In the genomic region with DNA sequence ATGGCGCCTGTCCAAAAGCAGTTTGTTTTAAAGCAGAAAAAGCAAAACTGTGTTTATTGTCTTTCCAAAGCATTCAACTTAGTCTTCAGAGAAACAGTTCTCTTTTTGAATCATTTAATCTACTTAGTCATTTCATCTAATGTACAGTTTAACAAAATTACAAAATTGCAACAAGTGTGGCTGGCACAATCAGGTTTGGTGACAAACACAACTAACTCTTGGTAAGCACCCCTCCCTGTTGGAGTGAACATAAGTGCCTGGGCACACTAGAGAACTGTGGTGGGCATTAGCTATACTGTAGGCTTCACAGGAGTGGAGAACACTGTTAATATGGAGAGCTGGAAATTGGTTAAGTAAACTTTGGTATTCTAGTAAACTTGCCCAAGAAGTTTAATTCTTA, we compare ENCODE assay signal across 19 cellular contexts. TPM values are rescaled to one million over a fixed set of nuclear protein-coding genes. Genes with fewer than 3 reads are reported as not detected.
DNase-seq lines count a peak whose midpoint lies in the region; ATAC-seq and TF ChIP-seq lines count a peak whose summit lies in the region.
"Had no signal": no experiment of that assay in that cellular context is flagged by ENCODE, and none has a peak within 500 bp of the region (broad histone marks: within the 10 kb centered on the region; RNA-seq: fewer than 3 reads in every experiment).

No MANE protein-coding gene starts in this region.

- H3K27ac Mint-ChIP-seq in activated CD4-positive, alpha-beta T cell treated with anti-CD3 and anti-CD28 coated beads, Interleukin-2, amount 10 ng/mL, durations not matched to agents 24 days and 14 days: peak overlapping the region; percentile 93
- peak overlapping the region; percentile 84 for H3K27ac Mint-ChIP-seq in activated CD8-positive, alpha-beta T cell treated with anti-CD3 and anti-CD28 coated beads, Interleukin-2, amount 10 ng/mL, durations not matched to agents 7 days and 5 days
- H3K27ac Mint-ChIP-seq in naive thymus-derived CD4-positive, alpha-beta T cell: peak overlapping the region; percentile 23 to 95 (median 67)

- CTCF ChIA-PET in HEK293 (lab: Yijun Ruan, JAX): no interaction called here
- CTCF ChIA-PET in activated CD8-positive, alpha-beta T cell treated with anti-CD3 and anti-CD28 coated beads, Interleukin-2, amount 10 ng/mL, durations not matched to agents 7 days and 5 days (lab: Charles Lee): interaction anchor here (0.9 to 20.9 kb wide), 6 partner anchors 10 to 84 kb away, joined by 4 to 323 read pairs (median 8); no protein-coding TSS in a partner anchor
- CTCF ChIA-PET in naive thymus-derived CD4-positive, alpha-beta T cell (lab: Charles Lee): no interaction called here

- no peaks in the 10 kb centered on the region for H3K9me3 Mint-ChIP-seq in activated CD4-positive, alpha-beta T cell treated with anti-CD3 and anti-CD28 coated beads, Interleukin-2, amount 10 ng/mL, durations not matched to agents 24 days and 14 days
- H3K9me3 Mint-ChIP-seq in activated CD8-positive, alpha-beta T cell treated with anti-CD3 and anti-CD28 coated beads, Interleukin-2, amount 10 ng/mL, durations not matched to agents 7 days and 5 days (ENCODE audit: insufficient read depth): no peaks in the 10 kb centered on the region
- no peaks in the 10 kb centered on the region for H3K9me3 Mint-ChIP-seq in naive thymus-derived CD4-positive, alpha-beta T cell

- H3K4me3 ChIP-seq in HEK293 (ENCODE audit: low read depth, low read length): no peak overlapping the region
- no peak overlapping the region for H3K4me3 ChIP-seq in naive thymus-derived CD4-positive, alpha-beta T cell (ENCODE audit: low read length)
- no peak overlapping the region for H3K4me3 ChIP-seq in BE2C (ENCODE audit: low read depth, low read length)
- no peak overlapping the region for H3K4me3 ChIP-seq in osteoblast (ENCODE audit: insufficient read depth, low read length)
- H3K4me3 ChIP-seq: K562, vagina had no signal

- H3K4me2 ChIP-seq in osteoblast (ENCODE audit: insufficient read depth, low read length): no peak overlapping the region

- no peaks in the 10 kb centered on the region for H3K9me3 ChIP-seq in HEK293 (ENCODE audit: control insufficient read depth, insufficient read depth, low read depth, low read length)
- H3K9me3 ChIP-seq in naive thymus-derived CD4-positive, alpha-beta T cell (ENCODE audit: control insufficient read depth in 2 of 3, low read length in 3 of 3): no peaks in the 10 kb centered on the region
- H3K9me3 ChIP-seq in BE2C: no peaks in the 10 kb centered on the region
- H3K9me3 ChIP-seq in osteoblast (ENCODE audit: low read depth, low read length): no peaks in the 10 kb centered on the region
- H3K9me3 ChIP-seq: vagina had no signal

- peaks cover 7% of the 10 kb centered on the region for H3K36me3 Mint-ChIP-seq in activated CD4-positive, alpha-beta T cell treated with anti-CD3 and anti-CD28 coated beads, Interleukin-2, amount 10 ng/mL, durations not matched to agents 24 days and 14 days (ENCODE audit: low read depth)
- H3K36me3 Mint-ChIP-seq in activated CD8-positive, alpha-beta T cell treated with anti-CD3 and anti-CD28 coated beads, Interleukin-2, amount 10 ng/mL, durations not matched to agents 7 days and 5 days (ENCODE audit: low read depth): peaks cover 14% of the 10 kb centered on the region
- peaks cover 0 to 4% (median 0%) of the 10 kb centered on the region in 5 donors for H3K36me3 Mint-ChIP-seq in naive thymus-derived CD4-positive, alpha-beta T cell

- H3K4me3 Mint-ChIP-seq in activated CD4-positive, alpha-beta T cell treated with anti-CD3 and anti-CD28 coated beads, Interleukin-2, amount 10 ng/mL, durations not matched to agents 24 days and 14 days: peak overlapping the region; percentile 69
- no peak overlapping the region for H3K4me3 Mint-ChIP-seq in activated CD8-positive, alpha-beta T cell treated with anti-CD3 and anti-CD28 coated beads, Interleukin-2, amount 10 ng/mL, durations not matched to agents 7 days and 5 days
- H3K4me3 Mint-ChIP-seq in naive thymus-derived CD4-positive, alpha-beta T cell: peak overlapping the region in 2 of 10 donors; percentile 23 to 35

- no peaks in the 10 kb centered on the region for H3K27me3 ChIP-seq in naive thymus-derived CD4-positive, alpha-beta T cell (ENCODE audit: control insufficient read depth in 2 of 2, insufficient read depth in 2 of 2, low read length in 2 of 2)
- H3K27me3 ChIP-seq in BE2C: no peaks in the 10 kb centered on the region
- no peaks in the 10 kb centered on the region for H3K27me3 ChIP-seq in osteoblast (ENCODE audit: insufficient read depth, low read length)
- H3K27me3 ChIP-seq: foreskin keratinocyte, vagina had no signal

- intact Hi-C loops in activated CD4-positive, alpha-beta T cell treated with anti-CD3 and anti-CD28 coated beads, Interleukin-2, amount 10 ng/mL, durations not matched to agents 24 days and 14 days (cut with micrococcal nuclease): loop anchor here (2.0 kb wide), 1 partner anchor 309 kb away; no protein-coding TSS in a partner anchor
- intact Hi-C loops in naive thymus-derived CD4-positive, alpha-beta T cell (cut with micrococcal nuclease): no loop called here

- H4K20me1 ChIP-seq in osteoblast (ENCODE audit: insufficient read depth, low read length): no peaks in the 10 kb centered on the region

- TF ChIP-seq CTCF in HEK293 (tag by site-specific recombination; IDR thresholded peaks at IDR 0.05): no peak
- TF ChIP-seq CTCF in BE2C (IDR thresholded peaks at IDR 0.05; ENCODE audit: low read depth, low read length): no peak
- TF ChIP-seq CTCF in osteoblast (IDR thresholded peaks at IDR 0.05; ENCODE audit: extremely low read depth, low read depth, low read length): no peak

- POLR2A ChIA-PET in HEK293 (lab: Yijun Ruan, JAX): interaction anchor here (1.2 kb wide), 1 partner anchor 62 kb away, joined by 4 read pairs; no protein-coding TSS in a partner anchor
- POLR2A ChIA-PET in activated CD8-positive, alpha-beta T cell treated with anti-CD3 and anti-CD28 coated beads, Interleukin-2, amount 10 ng/mL, durations not matched to agents 7 days and 5 days (lab: Charles Lee): interaction anchor here (1.0 to 4.6 kb wide), 3 partner anchors 10 to 62 kb away, joined by 3 to 42 read pairs (median 14); no protein-coding TSS in a partner anchor
- POLR2A ChIA-PET in naive thymus-derived CD4-positive, alpha-beta T cell (lab: Charles Lee): interaction anchor here (0.6 to 1.2 kb wide), 2 partner anchors 44 to 59 kb away, joined by 3 to 4 read pairs; no protein-coding TSS in a partner anchor

- no peak for DNase-seq in activated CD4-positive, alpha-beta T cell treated with anti-CD3 and anti-CD28 coated beads, Interleukin-2, amount 10 ng/mL, durations not matched to agents 24 days and 14 days
- DNase-seq in activated CD4-positive, alpha-beta T cell treated with anti-CD3 and anti-CD28 coated beads for 1 hour: no peak
- no peak for DNase-seq in activated CD8-positive, alpha-beta T cell treated with anti-CD3 and anti-CD28 coated beads, Interleukin-2, amount 10 ng/mL, durations not matched to agents 7 days and 5 days
- no peak for DNase-seq in naive thymus-derived CD4-positive, alpha-beta T cell
- no peak for DNase-seq in BE2C
- no peak for DNase-seq in osteoblast (ENCODE audit: insufficient read length, low spot score, missing footprints)
- DNase-seq: activated CD4-positive, alpha-beta T cell treated with anti-CD3 and anti-CD28 coated beads, Interleukin-2, amount 50 U/mL, for 4 hours; activated effector memory CD4-positive, alpha-beta T cell treated with Interleukin-2 at 50 U/mL for 16 hours; cerebellar nuclear complex; foreskin keratinocyte; hypothalamus; islet precursor cell; stimulated activated CD4-positive, alpha-beta T cell treated with anti-CD3 and anti-CD28 coated beads, Interleukin-4, amount 100 ng/mL, for 4 hours; substantia nigra had no signal

- H3K36me3 ChIP-seq in HEK293 (ENCODE audit: control insufficient read depth in 2 of 2, insufficient read depth in 1 of 2, low read length in 2 of 2) (no peaks in the 10 kb centered on the region), BE2C (no peaks in the 10 kb centered on the region), osteoblast (ENCODE audit: insufficient read depth, low read length) (no peaks in the 10 kb centered on the region)
- no peaks in the 10 kb centered on the region for H3K36me3 ChIP-seq in naive thymus-derived CD4-positive, alpha-beta T cell (ENCODE audit: control insufficient read depth in 2 of 3, insufficient read depth in 3 of 3, low read length in 3 of 3)
- H3K36me3 ChIP-seq: vagina had no signal

- ATAC-seq in activated CD8-positive, alpha-beta T cell treated with anti-CD3 and anti-CD28 coated beads, Interleukin-2, amount 10 ng/mL, durations not matched to agents 7 days and 5 days: no peak
- ATAC-seq in naive thymus-derived CD4-positive, alpha-beta T cell: no peak
- ATAC-seq in HG03095 (IDR thresholded peaks at IDR 0.05; ENCODE audit: unreplicated experiment): no peak
- ATAC-seq: foreskin keratinocyte, K562, Right ventricle myocardium inferior had no signal

- H2AFZ ChIP-seq in osteoblast (ENCODE audit: low read length): no peak overlapping the region

- no peak overlapping the region for H3K27ac ChIP-seq in HEK293 (ENCODE audit: extremely low read depth, low read depth, low read length)
- H3K27ac ChIP-seq in naive thymus-derived CD4-positive, alpha-beta T cell (ENCODE audit: low read depth, low read length): peak overlapping the region; percentile 44
- H3K27ac ChIP-seq in osteoblast (ENCODE audit: low read depth, low read length): no peak overlapping the region
- H3K27ac ChIP-seq: foreskin keratinocyte, vagina had no signal

- H3K4me1 ChIP-seq in HEK293 (ENCODE audit: control insufficient read depth, insufficient read depth, low read length) (peaks cover 19% of the 10 kb centered on the region), BE2C (no peaks in the 10 kb centered on the region), osteoblast (ENCODE audit: insufficient read depth, low read length) (peaks cover 7% of the 10 kb centered on the region)
- H3K4me1 ChIP-seq in naive thymus-derived CD4-positive, alpha-beta T cell (ENCODE audit: control insufficient read depth in 2 of 2, insufficient read depth in 2 of 2, low read length in 2 of 2): peaks cover 23 to 27% of the 10 kb centered on the region in 2 donors

- H3K27me3 Mint-ChIP-seq in activated CD4-positive, alpha-beta T cell treated with anti-CD3 and anti-CD28 coated beads, Interleukin-2, amount 10 ng/mL, durations not matched to agents 24 days and 14 days: no peaks in the 10 kb centered on the region
- H3K27me3 Mint-ChIP-seq in activated CD8-positive, alpha-beta T cell treated with anti-CD3 and anti-CD28 coated beads, Interleukin-2, amount 10 ng/mL, durations not matched to agents 7 days and 5 days (ENCODE audit: low read depth): no peaks in the 10 kb centered on the region
- no peaks in the 10 kb centered on the region for H3K27me3 Mint-ChIP-seq in naive thymus-derived CD4-positive, alpha-beta T cell

- H3K4me1 Mint-ChIP-seq in activated CD4-positive, alpha-beta T cell treated with anti-CD3 and anti-CD28 coated beads, Interleukin-2, amount 10 ng/mL, durations not matched to agents 24 days and 14 days: peaks cover 50% of the 10 kb centered on the region
- peaks cover 71% of the 10 kb centered on the region for H3K4me1 Mint-ChIP-seq in activated CD8-positive, alpha-beta T cell treated with anti-CD3 and anti-CD28 coated beads, Interleukin-2, amount 10 ng/mL, durations not matched to agents 7 days and 5 days (ENCODE audit: low read depth)
- H3K4me1 Mint-ChIP-seq in naive thymus-derived CD4-positive, alpha-beta T cell: peaks cover 34 to 64% (median 61%) of the 10 kb centered on the region in 7 donors

- H3K79me2 ChIP-seq in osteoblast (ENCODE audit: insufficient read depth, low read length): peaks cover 20% of the 10 kb centered on the region

RNA-seq across cellular contexts. Expression of a gene that starts 6.9 kb away (rescaled TPM):
- total RNA-seq in activated CD4-positive, alpha-beta T cell treated with anti-CD3 and anti-CD28 coated beads, Interleukin-2, amount 10 ng/mL, durations not matched to agents 24 days and 14 days: 87.0 and 87.8 TPM in 2 replicates
- total RNA-seq in activated CD8-positive, alpha-beta T cell treated with anti-CD3 and anti-CD28 coated beads, Interleukin-2, amount 10 ng/mL, durations not matched to agents 7 days and 5 days: 10 to 100 TPM; 78.3 to 84.1 TPM
- total RNA-seq in naive thymus-derived CD4-positive, alpha-beta T cell: 10 to 100 TPM; 13.3 to 76.2 (median 31.6) TPM
- polyA plus RNA-seq in naive thymus-derived CD4-positive, alpha-beta T cell: 10 to 100 TPM; 19.1 to 19.7 TPM
- 23.3 TPM for polyA plus RNA-seq in BE2C (2012; ENCODE audit: insufficient read depth, insufficient read length, low read depth)
- total RNA-seq in osteoblast: 16.6 and 19.7 TPM in 2 replicates

RNA-seq across cellular contexts. Expression of a gene that starts 43.4 kb away (rescaled TPM):
- 50.2 and 50.4 TPM in 2 replicates for total RNA-seq in activated CD4-positive, alpha-beta T cell treated with anti-CD3 and anti-CD28 coated beads, Interleukin-2, amount 10 ng/mL, durations not matched to agents 24 days and 14 days
- 10 to 100 TPM; 33.8 to 38.7 TPM for total RNA-seq in activated CD8-positive, alpha-beta T cell treated with anti-CD3 and anti-CD28 coated beads, Interleukin-2, amount 10 ng/mL, durations not matched to agents 7 days and 5 days
- 10 to 100 TPM; 30.9 to 43.7 (median 36.0) TPM for total RNA-seq in naive thymus-derived CD4-positive, alpha-beta T cell
- polyA plus RNA-seq in naive thymus-derived CD4-positive, alpha-beta T cell: 10 to 100 TPM; 26.5 to 33.4 TPM
- polyA plus RNA-seq in BE2C (2012; ENCODE audit: insufficient read depth, insufficient read length, low read depth): 21.4 TPM
- total RNA-seq in osteoblast: 29.0 and 32.7 TPM in 2 replicates
